ENCODE assay signal across 16 cellular contexts in the genomic region with DNA sequence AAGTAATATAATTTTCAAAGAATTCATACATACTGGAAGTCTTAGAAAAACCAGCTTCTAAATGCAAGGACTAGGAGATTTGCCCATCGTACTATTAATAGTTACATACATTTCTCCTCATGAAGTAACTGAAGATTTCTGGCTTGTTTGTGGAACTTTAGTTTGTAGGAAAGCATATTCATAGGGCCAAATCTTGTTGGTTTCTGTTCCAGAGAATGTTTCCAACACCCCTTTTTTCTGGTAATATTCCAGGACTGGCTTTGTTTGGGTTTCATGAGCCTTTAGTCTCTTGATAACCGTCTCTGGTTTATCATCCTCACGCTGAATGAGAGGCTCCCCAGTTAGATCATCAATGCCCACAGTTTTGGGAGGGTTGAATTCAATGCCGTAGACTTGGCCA.
DNase-seq lines count a peak whose midpoint lies in the region; ATAC-seq, FAIRE-seq and TF ChIP-seq lines count a peak whose summit lies in the region.
"Had no signal": no experiment of that assay in that cellular context is flagged by ENCODE, and none has a peak within 500 bp of the region (broad histone marks: within the 10 kb centered on the region; RNA-seq: fewer than 3 reads in every experiment).

No MANE protein-coding gene starts in this region.

- H3K4me1 ChIP-seq in GM23338 (ENCODE audit: insufficient read depth), result peaks cover 19% of the 10 kb centered on the region
- H3K4me1 ChIP-seq in adipocyte (ENCODE audit: control insufficient read depth, insufficient read depth, low read length), result peaks cover 17% of the 10 kb centered on the region
- peaks cover 5% of the 10 kb centered on the region for H3K4me1 ChIP-seq in hepatocyte (ENCODE audit: insufficient read depth)
- H3K4me1 ChIP-seq in pancreas, result peaks cover 0 to 14% (median 7%) of the 10 kb centered on the region in 3 donors
- no peaks in the 10 kb centered on the region for H3K4me1 ChIP-seq in right atrium auricular region

- H3K9me2 ChIP-seq in GM23338 (ENCODE audit: insufficient read depth) (no peaks in the 10 kb centered on the region), hepatocyte (replicated peaks; ENCODE audit: insufficient read depth) (no peaks in the 10 kb centered on the region)

- H3K9me3 ChIP-seq in adipocyte (ENCODE audit: control insufficient read depth, low read length) (no peaks in the 10 kb centered on the region), hepatocyte (ENCODE audit: low read depth) (no peaks in the 10 kb centered on the region), pancreas (no peaks in the 10 kb centered on the region), right atrium auricular region (no peaks in the 10 kb centered on the region)
- H3K9me3 ChIP-seq: HAP-1 had no signal

- TF ChIP-seq CTCF in GM23338 (conservative IDR thresholded peaks at IDR 0.05; ENCODE audit: low read depth in 2 of 2), result no peak
- no peak for TF ChIP-seq CTCF in hepatocyte (IDR thresholded peaks at IDR 0.05; ENCODE audit: poor library complexity)
- no peak for TF ChIP-seq CTCF in pancreas (IDR thresholded peaks at IDR 0.05)
- TF ChIP-seq CTCF in right atrium auricular region (IDR thresholded peaks at IDR 0.05), result no peak

- H3K27ac Mint-ChIP-seq in GM23338, result no peak overlapping the region
- H3K27ac Mint-ChIP-seq: B cell; CD4-positive, alpha-beta T cell had no signal

- H3K4me3 ChIP-seq in GM23338 (no peak overlapping the region), adipocyte (ENCODE audit: low read length) (peak overlapping the region; percentile 14), hepatocyte (no peak overlapping the region), pancreas (no peak overlapping the region), right atrium auricular region (no peak overlapping the region)
- H3K4me3 ChIP-seq: HAP-1 had no signal

- H2AFZ ChIP-seq in GM23338 (no peak overlapping the region), hepatocyte (no peak overlapping the region)

- H3F3A ChIP-seq in GM23338 (replicated peaks; ENCODE audit: low read depth), result no peaks in the 10 kb centered on the region; the same call in 1 of the 2 replicates

- no peaks in the 10 kb centered on the region for H4K20me1 ChIP-seq in GM23338 (replicated peaks; ENCODE audit: insufficient read depth)
- H4K20me1 ChIP-seq in hepatocyte (ENCODE audit: insufficient read depth, poor library complexity, severe bottlenecking), result no peaks in the 10 kb centered on the region

- intact Hi-C loops in pancreas (cut with DNase I), result no loop called here

- H3K4me3 Mint-ChIP-seq in GM23338, result no peak overlapping the region
- H3K4me3 Mint-ChIP-seq: B cell; CD4-positive, alpha-beta T cell had no signal

- peak; percentile 0 for DNase-seq in GM23338 (ENCODE audit: low spot score)
- DNase-seq in adipocyte (ENCODE audit: low read depth), result no peak
- DNase-seq in hepatocyte (ENCODE audit: low spot score), result peak; percentile 1
- no peak for DNase-seq in pancreas
- no peak for DNase-seq in activated CD4-positive, alpha-beta T cell treated with anti-CD3 and anti-CD28 coated beads, Interleukin-2, amount 50 U/mL, for 48 hours
- no peak for DNase-seq in right atrium auricular region (ENCODE audit: low spot score)
- DNase-seq: C1 segment of cervical spinal cord; Calu3; CD4-positive, alpha-beta T cell; DMS 273 treated with DMSO at 0.1 percent for 48 hours; GOT3 had no signal

- H3K27ac ChIP-seq in GM23338 (ENCODE audit: low read depth) (no peak overlapping the region), hepatocyte (no peak overlapping the region), pancreas (no peak overlapping the region), right atrium auricular region (no peak overlapping the region)

- peaks cover 15% of the 10 kb centered on the region for H3K27me3 Mint-ChIP-seq in GM23338 (ENCODE audit: insufficient read depth, low read depth, poor library complexity)
- H3K27me3 Mint-ChIP-seq: B cell; CD4-positive, alpha-beta T cell had no signal

- H3K36me3 ChIP-seq in GM23338 (ENCODE audit: insufficient read depth), result no peaks in the 10 kb centered on the region
- no peaks in the 10 kb centered on the region for H3K36me3 ChIP-seq in adipocyte (ENCODE audit: control insufficient read depth, insufficient read depth, low read length, severe bottlenecking)
- no peaks in the 10 kb centered on the region for H3K36me3 ChIP-seq in hepatocyte (replicated peaks; ENCODE audit: insufficient read depth, low read depth)
- H3K36me3 ChIP-seq in pancreas, result no peaks in the 10 kb centered on the region
- no peaks in the 10 kb centered on the region for H3K36me3 ChIP-seq in right atrium auricular region
- H3K36me3 ChIP-seq: HAP-1 had no signal

- FAIRE-seq in pancreas (lab: Jason Lieb, UNC), result peak; percentile 39
- FAIRE-seq: HepG2, HTR-8/SVneo had no signal

- no peaks in the 10 kb centered on the region for H3K27me3 ChIP-seq in GM23338 (ENCODE audit: insufficient read depth)
- H3K27me3 ChIP-seq in adipocyte (replicated peaks; ENCODE audit: control insufficient read depth, insufficient read depth, low read length), result no peaks in the 10 kb centered on the region
- no peaks in the 10 kb centered on the region for H3K27me3 ChIP-seq in hepatocyte
- no peaks in the 10 kb centered on the region for H3K27me3 ChIP-seq in pancreas
- no peaks in the 10 kb centered on the region for H3K27me3 ChIP-seq in right atrium auricular region

- peaks cover 9% of the 10 kb centered on the region for H3K4me1 Mint-ChIP-seq in GM23338
- H3K4me1 Mint-ChIP-seq: B cell had no signal

- H3K4me2 ChIP-seq in GM23338 (no peak overlapping the region), hepatocyte (no peak overlapping the region)

- peak overlapping the region; percentile 38 for H3K9ac ChIP-seq in adipocyte (ENCODE audit: low read length)

- no peak for ATAC-seq in GM23338
- no peak for ATAC-seq in pancreas
- ATAC-seq in GM18861 (IDR thresholded peaks at IDR 0.05; ENCODE audit: unreplicated experiment), result no peak
- ATAC-seq: HepG2 had no signal

- no peaks in the 10 kb centered on the region; the same call in 2 of the 3 replicates for H3K36me3 Mint-ChIP-seq in GM23338 (ENCODE audit: low read depth)

- WGBS in hepatocyte (ENCODE audit: low lambda C conversion rate, missing lambda C conversion rate), result 84% methylated on average over 4 of the region's 4 CpGs
- 79 to 83% methylated on average over 4 of the region's 4 CpGs for WGBS in pancreas, 2 donors

- peaks cover 5% of the 10 kb centered on the region; the same call in 2 of the 3 replicates for H3K9me3 Mint-ChIP-seq in GM23338
- H3K9me3 Mint-ChIP-seq: CD4-positive, alpha-beta T cell had no signal

- H3K79me2 ChIP-seq in GM23338 (replicated peaks; ENCODE audit: insufficient read depth) (no peaks in the 10 kb centered on the region), hepatocyte (no peaks in the 10 kb centered on the region)

TF ChIP-seq in GM23338, 12 proteins besides CTCF, POLR2A, EP300 and RAD21 (continues in another document):
- no peak for TF ChIP-seq JUNB (IDR thresholded peaks at IDR 0.05; ENCODE audit: unreplicated experiment)

Comparison
In these comparisons a context has a peak if more than half of its experiments do, and no peak if none do; other contexts are left out.
1. DNase-seq: peak in GM23338 (single experiment) and hepatocyte (single experiment); none in adipocyte (single experiment), pancreas (0 of 6), activated CD4-positive, alpha-beta T cell treated with anti-CD3 and anti-CD28 coated beads, Interleukin-2, amount 50 U/mL, for 48 hours (0 of 2) and right atrium auricular region (single experiment).